ENCODE assay signal across 24 cellular contexts in the genomic region with DNA sequence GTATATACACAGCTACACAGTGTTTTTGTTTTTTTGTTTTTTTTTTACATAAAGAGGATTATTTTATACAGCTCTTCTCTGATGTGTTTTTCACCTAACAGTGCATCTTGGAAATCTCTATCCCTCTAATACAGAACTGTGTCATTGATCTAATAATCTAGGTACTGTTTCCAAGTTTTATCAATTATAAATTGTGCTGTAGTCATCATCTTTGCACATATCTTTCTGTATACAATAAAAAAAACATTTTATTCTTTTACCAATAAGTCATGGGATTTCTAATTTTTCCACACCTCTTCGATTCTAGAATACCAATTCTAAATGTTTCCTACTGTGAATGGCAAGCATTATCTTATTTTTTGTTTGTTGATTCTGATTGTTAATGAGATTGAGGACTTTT. TPM values are rescaled to one million over a fixed set of nuclear protein-coding genes. Genes with fewer than 3 reads are reported as not detected.
"Had no signal": no experiment of that assay in that cellular context is flagged by ENCODE, and none has a peak within 500 bp of the region (broad histone marks: within the 10 kb centered on the region; RNA-seq: fewer than 3 reads in every experiment).

No MANE protein-coding gene starts in this region.

- H3K36me3 Mint-ChIP-seq: naive B cell had no signal

- H3K4me3 ChIP-seq: esophagus squamous epithelium, hepatocyte, lung, sigmoid colon, skin epidermis, stomach had no signal

- H3K9me3 ChIP-seq: esophagus squamous epithelium, sigmoid colon, stomach had no signal

- H3K79me2 ChIP-seq: hepatocyte had no signal

- H3K4me3 Mint-ChIP-seq: dendritic cell treated with granulocyte-macrophage colony-stimulating factor and Interleukin-4, amounts not matched to agents 40 ng/mL and 50 ng/mL, for 4 days; neural crest cell had no signal

- H2AFZ ChIP-seq: hepatocyte had no signal

- H3K4me1 Mint-ChIP-seq: neural crest cell had no signal

- ATAC-seq: left ventricle myocardium superior had no signal

- H3K27ac Mint-ChIP-seq: dendritic cell treated with granulocyte-macrophage colony-stimulating factor and Interleukin-4, amounts not matched to agents 40 ng/mL and 50 ng/mL, for 4 days had no signal

- FAIRE-seq: colon, kidney had no signal

- H3K9me3 Mint-ChIP-seq: dendritic cell treated with granulocyte-macrophage colony-stimulating factor and Interleukin-4, amounts not matched to agents 40 ng/mL and 50 ng/mL, for 4 days; naive B cell; neural crest cell had no signal

- H3K27me3 ChIP-seq: esophagus squamous epithelium, hepatocyte, sigmoid colon had no signal

- H3K27ac ChIP-seq: esophagus squamous epithelium, hepatocyte, sigmoid colon, skin epidermis, stomach had no signal

- DNase-seq: esophagus squamous epithelium; foreskin fibroblast; head of caudate nucleus; kidney; left colon; left ventricle myocardium superior; mesendoderm; naive B cell; posterior cingulate gyrus; sigmoid colon; stimulated activated CD4-positive, alpha-beta T cell treated with anti-CD3 and anti-CD28 coated beads, Interleukin-12 subunit alpha, Interleukin-12 subunit beta, amount 100 ng/mL, for 4 hours; stimulated activated naive CD4-positive, alpha-beta T cell; stomach; trophoblast cell had no signal

- H3K36me3 ChIP-seq: esophagus squamous epithelium, sigmoid colon, stomach had no signal

RNA-seq across cellular contexts. Expression of gene PLSCR2, which starts 1.7 kb away (rescaled TPM):
- total RNA-seq: epithelial cell of proximal tubule, esophagus squamous epithelium, hepatocyte, left ventricle myocardium superior, lung, neural crest cell, osteocyte, pulmonary artery endothelial cell, sigmoid colon had no signal
- polyA plus RNA-seq: hepatocyte, urinary bladder had no signal
